Comparison of ENCODE assay signal across 1 cellular context in the genomic region with DNA sequence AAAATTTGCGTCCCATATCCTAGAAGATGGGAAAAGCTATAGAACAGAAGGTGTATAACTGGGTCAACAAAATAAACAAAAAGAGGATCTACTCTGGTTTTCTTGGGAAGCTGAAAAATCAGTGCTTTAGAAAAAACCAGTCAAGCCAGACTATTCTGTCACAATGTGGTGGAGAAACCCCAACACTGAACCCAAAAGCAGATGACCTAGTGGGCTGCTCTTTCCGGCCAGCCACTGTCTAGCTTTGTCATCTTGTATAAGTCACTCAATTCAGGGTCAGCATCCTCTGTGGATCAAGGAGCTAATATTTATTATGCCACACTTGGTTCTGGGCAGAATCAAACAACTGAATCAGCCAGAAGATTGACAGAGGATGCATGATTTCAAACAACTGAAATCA.
A peak's percentile ranks its signal among the peaks of the same experiment; 100 is the strongest.
TF ChIP-seq lines count a peak whose summit lies in the region.

No MANE protein-coding gene starts in this region.

TF ChIP-seq in GM12878, 131 proteins besides CTCF, POLR2A, EP300 and RAD21:
- TF ChIP-seq BACH1 (IDR thresholded peaks at IDR 0.05; ENCODE audit: borderline replicate concordance) (no peak), RUNX3 (IDR thresholded peaks at IDR 0.05; ENCODE audit: low read length) (peak; percentile 40; the same call in 1 of the 2 replicates)
- TF ChIP-seq, protein P1, sequence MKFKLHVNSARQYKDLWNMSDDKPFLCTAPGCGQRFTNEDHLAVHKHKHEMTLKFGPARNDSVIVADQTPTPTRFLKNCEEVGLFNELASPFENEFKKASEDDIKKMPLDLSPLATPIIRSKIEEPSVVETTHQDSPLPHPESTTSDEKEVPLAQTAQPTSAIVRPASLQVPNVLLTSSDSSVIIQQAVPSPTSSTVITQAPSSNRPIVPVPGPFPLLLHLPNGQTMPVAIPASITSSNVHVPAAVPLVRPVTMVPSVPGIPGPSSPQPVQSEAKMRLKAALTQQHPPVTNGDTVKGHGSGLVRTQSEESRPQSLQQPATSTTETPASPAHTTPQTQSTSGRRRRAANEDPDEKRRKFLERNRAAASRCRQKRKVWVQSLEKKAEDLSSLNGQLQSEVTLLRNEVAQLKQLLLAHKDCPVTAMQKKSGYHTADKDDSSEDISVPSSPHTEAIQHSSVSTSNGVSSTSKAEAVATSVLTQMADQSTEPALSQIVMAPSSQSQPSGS (IDR thresholded peaks at IDR 0.05; ENCODE audit: low read length): no peak
- TF ChIP-seq, protein P2, sequence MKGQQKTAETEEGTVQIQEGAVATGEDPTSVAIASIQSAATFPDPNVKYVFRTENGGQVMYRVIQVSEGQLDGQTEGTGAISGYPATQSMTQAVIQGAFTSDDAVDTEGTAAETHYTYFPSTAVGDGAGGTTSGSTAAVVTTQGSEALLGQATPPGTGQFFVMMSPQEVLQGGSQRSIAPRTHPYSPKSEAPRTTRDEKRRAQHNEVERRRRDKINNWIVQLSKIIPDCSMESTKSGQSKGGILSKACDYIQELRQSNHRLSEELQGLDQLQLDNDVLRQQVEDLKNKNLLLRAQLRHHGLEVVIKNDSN (IDR thresholded peaks at IDR 0.05; ENCODE audit: borderline replicate concordance, extremely low read length, insufficient read depth, low read depth, low read length): no peak
- TF ChIP-seq, protein P3, sequence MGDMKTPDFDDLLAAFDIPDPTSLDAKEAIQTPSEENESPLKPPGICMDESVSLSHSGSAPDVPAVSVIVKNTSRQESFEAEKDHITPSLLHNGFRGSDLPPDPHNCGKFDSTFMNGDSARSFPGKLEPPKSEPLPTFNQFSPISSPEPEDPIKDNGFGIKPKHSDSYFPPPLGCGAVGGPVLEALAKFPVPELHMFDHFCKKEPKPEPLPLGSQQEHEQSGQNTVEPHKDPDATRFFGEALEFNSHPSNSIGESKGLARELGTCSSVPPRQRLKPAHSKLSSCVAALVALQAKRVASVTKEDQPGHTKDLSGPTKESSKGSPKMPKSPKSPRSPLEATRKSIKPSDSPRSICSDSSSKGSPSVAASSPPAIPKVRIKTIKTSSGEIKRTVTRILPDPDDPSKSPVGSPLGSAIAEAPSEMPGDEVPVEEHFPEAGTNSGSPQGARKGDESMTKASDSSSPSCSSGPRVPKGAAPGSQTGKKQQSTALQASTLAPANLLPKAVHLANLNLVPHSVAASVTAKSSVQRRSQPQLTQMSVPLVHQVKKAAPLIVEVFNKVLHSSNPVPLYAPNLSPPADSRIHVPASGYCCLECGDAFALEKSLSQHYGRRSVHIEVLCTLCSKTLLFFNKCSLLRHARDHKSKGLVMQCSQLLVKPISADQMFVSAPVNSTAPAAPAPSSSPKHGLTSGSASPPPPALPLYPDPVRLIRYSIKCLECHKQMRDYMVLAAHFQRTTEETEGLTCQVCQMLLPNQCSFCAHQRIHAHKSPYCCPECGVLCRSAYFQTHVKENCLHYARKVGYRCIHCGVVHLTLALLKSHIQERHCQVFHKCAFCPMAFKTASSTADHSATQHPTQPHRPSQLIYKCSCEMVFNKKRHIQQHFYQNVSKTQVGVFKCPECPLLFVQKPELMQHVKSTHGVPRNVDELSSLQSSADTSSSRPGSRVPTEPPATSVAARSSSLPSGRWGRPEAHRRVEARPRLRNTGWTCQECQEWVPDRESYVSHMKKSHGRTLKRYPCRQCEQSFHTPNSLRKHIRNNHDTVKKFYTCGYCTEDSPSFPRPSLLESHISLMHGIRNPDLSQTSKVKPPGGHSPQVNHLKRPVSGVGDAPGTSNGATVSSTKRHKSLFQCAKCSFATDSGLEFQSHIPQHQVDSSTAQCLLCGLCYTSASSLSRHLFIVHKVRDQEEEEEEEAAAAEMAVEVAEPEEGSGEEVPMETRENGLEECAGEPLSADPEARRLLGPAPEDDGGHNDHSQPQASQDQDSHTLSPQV (IDR thresholded peaks at IDR 0.05): no peak
